9 cellular contexts compared by ENCODE assay signal in the genomic region with DNA sequence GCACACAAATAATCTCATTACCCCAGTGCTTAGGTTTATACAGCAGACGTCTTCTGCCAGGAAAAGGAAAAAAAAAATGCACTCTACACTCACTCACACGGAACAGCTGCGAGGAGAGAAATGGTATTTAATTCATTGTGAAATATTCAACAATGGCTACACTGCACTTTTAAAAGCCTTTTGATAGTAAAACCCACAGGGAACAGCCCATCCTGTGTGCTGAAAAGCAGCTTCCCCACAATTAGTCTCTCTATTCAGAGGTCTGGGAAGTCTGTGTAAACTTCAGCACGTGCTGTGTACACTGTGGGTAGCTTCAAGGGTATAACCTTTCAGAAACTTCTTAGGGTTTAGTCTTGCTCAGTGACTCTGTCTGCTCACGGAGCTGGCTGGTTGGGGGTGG. TPM values are rescaled to one million over a fixed set of nuclear protein-coding genes. Genes with fewer than 3 reads are reported as not detected.
A peak's percentile ranks its signal among the peaks of the same experiment; 100 is the strongest.
DNase-seq lines count a peak whose midpoint lies in the region; ATAC-seq, FAIRE-seq and TF ChIP-seq lines count a peak whose summit lies in the region.
"Had no signal": no experiment of that assay in that cellular context is flagged by ENCODE, and none has a peak within 500 bp of the region (broad histone marks: within the 10 kb centered on the region; RNA-seq: fewer than 3 reads in every experiment).

No MANE protein-coding gene starts in this region.

- no peaks in the 10 kb centered on the region for H3K9me3 ChIP-seq in liver (ENCODE audit: control insufficient read depth in 4 of 4, low read length in 3 of 4)
- no peaks in the 10 kb centered on the region for H3K9me3 ChIP-seq in HepG2 (ENCODE audit: low read length)
- no peaks in the 10 kb centered on the region for H3K9me3 ChIP-seq in right cardiac atrium (ENCODE audit: control insufficient read depth, low read length)
- H3K9me3 ChIP-seq in upper lobe of right lung: no peaks in the 10 kb centered on the region

- no peak for TF ChIP-seq EP300 in HepG2 (IDR thresholded peaks at IDR 0.05; ENCODE audit: low read depth in 2 of 2, low read length in 2 of 2)
- TF ChIP-seq EP300 in HepG2 (CRISPR knock-in tag; IDR thresholded peaks at IDR 0.05; ENCODE audit: borderline replicate concordance): no peak

- DNase-seq in HepG2 (ENCODE audit: low spot score): no peak
- DNase-seq in T-cell: peak in 3 of 34 experiments; percentile 21 to 44 (median 38)
- no peak for DNase-seq in right cardiac atrium
- no peak for DNase-seq in upper lobe of right lung
- no peak for DNase-seq in cortex of kidney (lab: John Stamatoyannopoulos, UW)
- DNase-seq: substantia nigra had no signal

- H2AFZ ChIP-seq in HepG2 (ENCODE audit: low read length): no peak overlapping the region

- 33% methylated on average over 5 of the region's 5 CpGs for WGBS in liver
- WGBS in HepG2 (ENCODE audit: low lambda C conversion rate): under 1% methylated on average over 5 of the region's 5 CpGs
- WGBS in right cardiac atrium: 17% methylated on average over 5 of the region's 5 CpGs

- H3K36me3 Mint-ChIP-seq in T-cell: no peaks in the 10 kb centered on the region

- H3K27ac ChIP-seq in liver (ENCODE audit: low read depth in 1 of 2, low read length in 2 of 2) (peak overlapping the region; percentile 31 to 47), HepG2 (ENCODE audit: extremely low read length, insufficient read depth, low read length) (no peak overlapping the region), right cardiac atrium (ENCODE audit: low read length) (peak overlapping the region; percentile 13), upper lobe of right lung (no peak overlapping the region)

- POLR2A ChIA-PET in HepG2 (lab: Yijun Ruan, JAX) (no interaction called here), T-cell (lab: Charles Lee) (interaction anchor here (0.5 to 1.0 kb wide), 4 partner anchors 15 to 149 kb away, joined by 3 to 9 read pairs (median 4); partner anchors contain the start of gene FLI1 (in 1 of the 2))

- FAIRE-seq in HepG2 (lab: Jason Lieb, UNC): no peak

- no peak overlapping the region for H3K4me2 ChIP-seq in HepG2 (ENCODE audit: low read depth, low read length)

- no peaks in the 10 kb centered on the region for H3K9me3 Mint-ChIP-seq in T-cell

- H3K27me3 Mint-ChIP-seq in T-cell: no peaks in the 10 kb centered on the region

- no peaks in the 10 kb centered on the region for H4K20me1 ChIP-seq in HepG2 (ENCODE audit: insufficient read depth, low read length)

- no peaks in the 10 kb centered on the region for H3K36me3 ChIP-seq in liver (ENCODE audit: control insufficient read depth in 4 of 4, insufficient read depth in 3 of 4, low read depth in 1 of 4, low read length in 3 of 4)
- H3K36me3 ChIP-seq in HepG2 (replicated peaks in 1 of 2; ENCODE audit: control insufficient read depth in 1 of 2, insufficient read depth in 2 of 2, low read length in 2 of 2): no peaks in the 10 kb centered on the region
- no peaks in the 10 kb centered on the region for H3K36me3 ChIP-seq in upper lobe of right lung

- TF ChIP-seq RAD21 in liver (IDR thresholded peaks at IDR 0.05): no peak
- TF ChIP-seq RAD21 in HepG2 (CRISPR knock-in tag; IDR thresholded peaks at IDR 0.05): no peak

- ATAC-seq in HepG2: no peak
- peak; percentile 68 to 77 (median 72) for ATAC-seq in T-cell (replicated peaks in 1 of 4)
- peak in 1 of 2 donors; percentile 23 for ATAC-seq in right cardiac atrium
- ATAC-seq in upper lobe of right lung: peak; percentile 28
- no peak for ATAC-seq in HG03432 (IDR thresholded peaks at IDR 0.05; ENCODE audit: unreplicated experiment)
- no peak for ATAC-seq in GM18505 (IDR thresholded peaks at IDR 0.05; ENCODE audit: unreplicated experiment)

- H3K4me1 Mint-ChIP-seq in T-cell: peaks cover 65 to 70% (median 70%) of the 10 kb centered on the region in 3 donors

- in situ Hi-C loops in HepG2 (cut with HindIII; ENCODE audit: extremely low pct_ligation_motif_present, low pct_unique_long_range_greater_than_20kb): no loop called here

- H3K27me3 ChIP-seq in liver (ENCODE audit: control insufficient read depth in 4 of 4, insufficient read depth in 4 of 4, low read length in 3 of 4) (no peaks in the 10 kb centered on the region), HepG2 (ENCODE audit: control insufficient read depth in 1 of 2, insufficient read depth in 2 of 2, low read length in 2 of 2) (peaks cover 0 to 10% of the 10 kb centered on the region in 2 experiments; a peak in 2 of 5 replicates), right cardiac atrium (ENCODE audit: control insufficient read depth, insufficient read depth) (no peaks in the 10 kb centered on the region), upper lobe of right lung (no peaks in the 10 kb centered on the region)

- TF ChIP-seq POLR2A in HepG2 (IDR thresholded peaks at IDR 0.05; ENCODE audit: insufficient read depth in 1 of 2, low read depth in 2 of 2, low read length in 2 of 2) (no peak), GM18505 (IDR thresholded peaks at IDR 0.05; ENCODE audit: borderline replicate concordance, extremely low read depth, insufficient read depth, insufficient read length) (no peak)

- CTCF ChIA-PET in HepG2 (lab: Yijun Ruan, JAX; ENCODE audit: low intra/inter-chr PET ratio, low total read pairs): no interaction called here
- CTCF ChIA-PET in T-cell (lab: Charles Lee): interaction anchor here (0.6 to 1.3 kb wide), 4 partner anchors 17 to 327 kb away, joined by 3 to 9 read pairs (median 4); no protein-coding TSS in a partner anchor

- H3K27ac Mint-ChIP-seq in T-cell: peak overlapping the region; percentile 86 to 90

- H3K9ac ChIP-seq in liver (ENCODE audit: low read depth in 1 of 2, low read length in 2 of 2) (no peak overlapping the region), HepG2 (ENCODE audit: insufficient read depth, low read depth, low read length) (no peak overlapping the region)

- peak overlapping the region; percentile 53 to 68 (median 64) for H3K4me3 Mint-ChIP-seq in T-cell

- H3K79me2 ChIP-seq in HepG2 (ENCODE audit: insufficient read depth, low read length): no peaks in the 10 kb centered on the region

- no peak for TF ChIP-seq CTCF in liver (IDR thresholded peaks at IDR 0.05; ENCODE audit: low read depth, low read length, missing input control)
- TF ChIP-seq CTCF in HepG2 (CRISPR knock-in tag; IDR thresholded peaks at IDR 0.05): no peak
- no peak for TF ChIP-seq CTCF in upper lobe of right lung (IDR thresholded peaks at IDR 0.05)

- no TSS peak for BruUV-seq in HepG2 (replicated peaks; lab: Mats Ljungman, UMichigan)

- H3K4me3 ChIP-seq in liver (ENCODE audit: low read depth in 1 of 3, low read length in 3 of 3): no peak overlapping the region
- H3K4me3 ChIP-seq in HepG2 (replicated peaks in 1 of 3; ENCODE audit: insufficient read depth in 1 of 3, low read depth in 2 of 3, low read length in 3 of 3): no peak overlapping the region
- no peak overlapping the region for H3K4me3 ChIP-seq in right cardiac atrium (ENCODE audit: low read length)
- H3K4me3 ChIP-seq in upper lobe of right lung: no peak overlapping the region

- intact Hi-C loops in HepG2 (cut with micrococcal nuclease; ENCODE audit: unreplicated experiment) (no loop called here), right cardiac atrium (cut with DNase I) (no loop called here), upper lobe of right lung (cut with DNase I) (no loop called here)

- H3K4me1 ChIP-seq in liver (ENCODE audit: control insufficient read depth in 4 of 4, insufficient read depth in 4 of 4, low read length in 3 of 4): peaks cover 0 to 6% (median 2%) of the 10 kb centered on the region in 4 donors
- H3K4me1 ChIP-seq in HepG2 (ENCODE audit: insufficient read depth, low read length): no peaks in the 10 kb centered on the region
- peaks cover 5% of the 10 kb centered on the region for H3K4me1 ChIP-seq in right cardiac atrium (ENCODE audit: control insufficient read depth, insufficient read depth, low read length)
- peaks cover 31% of the 10 kb centered on the region for H3K4me1 ChIP-seq in upper lobe of right lung

TF ChIP-seq in liver, 16 proteins besides CTCF, POLR2A, EP300 and RAD21 (continues in another document):
- TF ChIP-seq FOXA2 (IDR thresholded peaks at IDR 0.05): no peak
- TF ChIP-seq YY1 (IDR thresholded peaks at IDR 0.05): no peak
- no peak for TF ChIP-seq FOXA1 (IDR thresholded peaks at IDR 0.05)
- TF ChIP-seq TAF1 (conservative IDR thresholded peaks at IDR 0.05): no peak
- TF ChIP-seq RXRA (IDR thresholded peaks at IDR 0.05): no peak

TF ChIP-seq in HepG2, 621 proteins besides CTCF, POLR2A, EP300 and RAD21 (continues in another document):
- no peak for TF ChIP-seq TRIM24 (CRISPR knock-in tag; IDR thresholded peaks at IDR 0.05)
- no peak for TF ChIP-seq ZNF720 (CRISPR knock-in tag; IDR thresholded peaks at IDR 0.05)
- no peak for TF ChIP-seq MTA1 (CRISPR knock-in tag; IDR thresholded peaks at IDR 0.05; ENCODE audit: borderline replicate concordance)
- no peak for TF ChIP-seq MEIS2 (CRISPR knock-in tag; IDR thresholded peaks at IDR 0.05)
- no peak for TF ChIP-seq ZNF143 (CRISPR knock-in tag; IDR thresholded peaks at IDR 0.05)

RNA-seq across cellular contexts. Expression of gene ETS1, which starts 42.7 kb away (rescaled TPM):
- 10 to 100 TPM; 24.2 to 30.0 TPM for total RNA-seq in liver
- 10 to 100 TPM in 1 of 2 donors, 1 to 10 TPM in 1; 4.8 to 16.5 TPM for polyA plus RNA-seq in liver
- 0.18 and 0.20 TPM in 2 replicates for total RNA-seq in HepG2 (2016; rRNA removed; fragmentation: Illumina TruSeq; extraction: Trizol)
- total RNA-seq in HepG2 (2016; cell fraction: cytosol; rRNA removed; fragmentation: Illumina TruSeq; extraction: Trizol; ENCODE audit: low read depth): 0.09 and 0.10 TPM in 2 replicates
- 0.25 and 0.26 TPM in 2 replicates for total RNA-seq in HepG2 (2016; cell fraction: insoluble cytoplasmic fraction; rRNA removed; fragmentation: Illumina TruSeq; extraction: Trizol)
- 0.09 and 0.14 TPM in 2 replicates for total RNA-seq in HepG2 (2016; cell fraction: membrane; rRNA removed; fragmentation: Illumina TruSeq; extraction: Trizol)
- 0.12 and 0.13 TPM in 2 replicates for total RNA-seq in HepG2 (2016; cell fraction: nucleus; rRNA removed; fragmentation: Illumina TruSeq; extraction: Trizol)
- 0.12 and 0.34 TPM in 2 replicates for polyA plus RNA-seq in HepG2 (2011; rRNA removed)
- 0.21 TPM in 2 replicates for polyA plus RNA-seq in HepG2 (2011; cell fraction: cytosol; rRNA removed)
- polyA plus RNA-seq in HepG2 (2011; cell fraction: nucleus; rRNA removed): 0.14 and 0.26 TPM in 2 replicates
- polyA plus RNA-seq in HepG2 (2012): 0.25 and 0.81 TPM in 2 replicates
- not detected in 2 replicates for polyA plus RNA-seq in HepG2 (2016; cell fraction: cytosol; fragmentation: Illumina TruSeq; extraction: Trizol; ENCODE audit: low read depth)
- 0.21 and 0.23 TPM in 2 replicates for polyA plus RNA-seq in HepG2 (2016; cell fraction: insoluble cytoplasmic fraction; fragmentation: Illumina TruSeq; extraction: Trizol; ENCODE audit: low read depth)
- polyA plus RNA-seq in HepG2 (2016; cell fraction: membrane; fragmentation: Illumina TruSeq; extraction: Trizol; ENCODE audit: low read depth): 0.03 and 0.06 TPM in 2 replicates
- 0.17 and 0.18 TPM in 2 replicates for polyA plus RNA-seq in HepG2 (2016; cell fraction: nucleus; fragmentation: Illumina TruSeq; extraction: Trizol; ENCODE audit: insufficient read depth, low read depth)
- 0.08 and 8.3 TPM in 2 replicates for polyA minus RNA-seq in HepG2 (2011; rRNA and poly(A)+ RNA removed; ENCODE audit: low replicate concordance)
- 0.44 and 0.49 TPM in 2 replicates for polyA minus RNA-seq in HepG2 (2011; cell fraction: cytosol; rRNA and poly(A)+ RNA removed)
- polyA minus RNA-seq in HepG2 (2011; cell fraction: nucleus; rRNA and poly(A)+ RNA removed): 0.62 and 0.64 TPM in 2 replicates
- 1,000 to 10,000 TPM in 1 of 5 donors, 100 to 1,000 TPM in 4; 773 to 1,065 (median 854) TPM for total RNA-seq in T-cell
- 10 to 100 TPM; 38.3 to 60.6 (median 55.3) TPM for total RNA-seq in right cardiac atrium
- 24.5 TPM for polyA plus RNA-seq in right cardiac atrium
- 121 TPM for total RNA-seq in upper lobe of right lung

Comparison
In these comparisons a context has a peak if more than half of its experiments do, and no peak if none do; other contexts are left out.
1. H3K27ac ChIP-seq: peak in liver (2 of 2) and right cardiac atrium (single experiment); none in HepG2 (single experiment) and upper lobe of right lung (single experiment).
2. RNA of gene ETS1, which starts 42.7 kb away (total RNA-seq): 773 to 1,065 TPM in T-cell, 121 TPM in upper lobe of right lung (single experiment), 38.3 to 60.6 TPM in right cardiac atrium and 24.2 to 30.0 TPM in liver; 0.09 to 0.26 TPM in HepG2; every median in the first group is over 10 times any median in the second.
3. ATAC-seq: peak in T-cell (4 of 4) and upper lobe of right lung (single experiment); none in HepG2 (single experiment), HG03432 (single experiment) and GM18505 (single experiment).